In genomic region chr14:59564356-59564755, GRCh38 we compare ENCODE assay signal across 31 cellular contexts. TPM values are rescaled to one million over a fixed set of nuclear protein-coding genes. Genes with fewer than 3 reads are reported as not detected.
A peak's percentile ranks its signal among the peaks of the same experiment; 100 is the strongest.
DNase-seq lines count a peak whose midpoint lies in the region; ATAC-seq and TF ChIP-seq lines count a peak whose summit lies in the region.
"Had no signal": no experiment of that assay in that cellular context is flagged by ENCODE, and none has a peak within 500 bp of the region (broad histone marks: within the 10 kb centered on the region; RNA-seq: fewer than 3 reads in every experiment).

No MANE protein-coding gene starts in this region.

- no peaks in the 10 kb centered on the region for H3K9me3 Mint-ChIP-seq in nephron progenitor cell
- H3K9me3 Mint-ChIP-seq: activated CD4-positive, alpha-beta T cell treated with anti-CD3 and anti-CD28 coated beads, Interleukin-2, amount 10 ng/mL, durations not matched to agents 24 days and 14 days; activated naive CD8-positive, alpha-beta T cell treated with anti-CD3 and anti-CD28 coated beads for 36 hours; CD4-positive, alpha-beta memory T cell; HFFc6; stimulated activated memory B cell treated with anti-CD40 and anti-IgM and Interleukin-4, amounts not matched to agents 10 μg/mL and 1 μg/mL and 100 μg/mL, for 72 hours had no signal

- in situ Hi-C loops in G401 (cut with HindIII; ENCODE audit: low sequenced_read_pairs): no loop called here

- H3K27ac Mint-ChIP-seq in nephron progenitor cell: no peak overlapping the region
- H3K27ac Mint-ChIP-seq: activated CD4-positive, alpha-beta T cell treated with anti-CD3 and anti-CD28 coated beads, Interleukin-2, amount 10 ng/mL, durations not matched to agents 24 days and 14 days; activated naive CD8-positive, alpha-beta T cell treated with anti-CD3 and anti-CD28 coated beads for 36 hours; CD4-positive, alpha-beta memory T cell; HFFc6; stimulated activated memory B cell treated with anti-CD40 and anti-IgM and Interleukin-4, amounts not matched to agents 10 μg/mL and 1 μg/mL and 100 μg/mL, for 72 hours had no signal

- no peak for TF ChIP-seq CTCF in VCaP (conservative IDR thresholded peaks at IDR 0.05)
- TF ChIP-seq CTCF in nephron progenitor cell (IDR thresholded peaks at IDR 0.05): no peak

- peak overlapping the region; percentile 64 for H3K27ac ChIP-seq in VCaP
- H3K27ac ChIP-seq: gastroesophageal sphincter, KMS-11, SJSA1, suprapubic skin had no signal

- ATAC-seq in GM18498 (IDR thresholded peaks at IDR 0.05; ENCODE audit: unreplicated experiment) (no peak), GM18867 (IDR thresholded peaks at IDR 0.05; ENCODE audit: unreplicated experiment) (no peak)
- ATAC-seq: esophagus mucosa; gastroesophageal sphincter; GM12878; Panc1; stimulated activated memory B cell treated with anti-CD40 and anti-IgM and Interleukin-4, amounts not matched to agents 10 μg/mL and 1 μg/mL and 100 μg/mL, for 72 hours had no signal

- peaks cover 31% of the 10 kb centered on the region for H3K4me1 Mint-ChIP-seq in nephron progenitor cell
- H3K4me1 Mint-ChIP-seq: activated CD4-positive, alpha-beta T cell treated with anti-CD3 and anti-CD28 coated beads, Interleukin-2, amount 10 ng/mL, durations not matched to agents 24 days and 14 days; activated naive CD8-positive, alpha-beta T cell treated with anti-CD3 and anti-CD28 coated beads for 36 hours; CD4-positive, alpha-beta memory T cell; stimulated activated memory B cell treated with anti-CD40 and anti-IgM and Interleukin-4, amounts not matched to agents 10 μg/mL and 1 μg/mL and 100 μg/mL, for 72 hours had no signal

- no peaks in the 10 kb centered on the region for H3K36me3 Mint-ChIP-seq in nephron progenitor cell (ENCODE audit: low read depth)
- H3K36me3 Mint-ChIP-seq: activated naive CD8-positive, alpha-beta T cell treated with anti-CD3 and anti-CD28 coated beads for 36 hours; CD4-positive, alpha-beta memory T cell; stimulated activated memory B cell treated with anti-CD40 and anti-IgM and Interleukin-4, amounts not matched to agents 10 μg/mL and 1 μg/mL and 100 μg/mL, for 72 hours had no signal

- H3K4me3 Mint-ChIP-seq in nephron progenitor cell: peak overlapping the region; percentile 5
- H3K4me3 Mint-ChIP-seq: activated CD4-positive, alpha-beta T cell treated with anti-CD3 and anti-CD28 coated beads, Interleukin-2, amount 10 ng/mL, durations not matched to agents 24 days and 14 days; activated naive CD8-positive, alpha-beta T cell treated with anti-CD3 and anti-CD28 coated beads for 36 hours; CD4-positive, alpha-beta memory T cell; HFFc6; stimulated activated memory B cell treated with anti-CD40 and anti-IgM and Interleukin-4, amounts not matched to agents 10 μg/mL and 1 μg/mL and 100 μg/mL, for 72 hours had no signal

- DNase-seq in G401 (ENCODE audit: low spot score) (peak; percentile 90), NCI-H146 (lab: John Stamatoyannopoulos, UW) (peak; percentile 53), nephron progenitor cell (no peak), germinal center (ENCODE audit: low spot score) (no peak)
- DNase-seq: activated CD4-positive, alpha-beta T cell treated with anti-CD3 and anti-CD28 coated beads, Interleukin-2, amount 10 ng/mL, durations not matched to agents 24 days and 14 days; activated naive CD8-positive, alpha-beta T cell treated with anti-CD3 and anti-CD28 coated beads for 36 hours; CD4-positive, alpha-beta memory T cell; DMS53; effector CD8-positive, alpha-beta T cell; HFFc6; MV-4-11; NCI-H2081; NCI-H526 treated with DMSO at 0.1 percent for 48 hours; occipital lobe; stimulated activated CD4-positive, alpha-beta T cell treated with anti-CD3 and anti-CD28 coated beads, Interleukin-2, amount 100 ng/mL, for 24 hours had no signal

- peaks cover 2% of the 10 kb centered on the region for H3K27me3 Mint-ChIP-seq in nephron progenitor cell (ENCODE audit: low read depth, poor library complexity)

RNA-seq across cellular contexts. Expression of gene CCDC175, which starts 12.3 kb away (rescaled TPM):
- total RNA-seq in G401 (2014; rRNA removed; shearing (Covaris generic)): not detected in 2 replicates
- total RNA-seq: activated CD4-positive, alpha-beta T cell treated with anti-CD3 and anti-CD28 coated beads, Interleukin-2, amount 10 ng/mL, durations not matched to agents 24 days and 14 days; activated naive CD8-positive, alpha-beta T cell treated with anti-CD3 and anti-CD28 coated beads for 36 hours; astrocyte; CD4-positive, alpha-beta memory T cell; esophagus mucosa; gastroesophageal sphincter; GM12878; HFFc6; HT1080; kidney epithelial cell; lung microvascular endothelial cell; SJSA1; suprapubic skin; T-helper 1 cell treated with Interleukin-12 subunit alpha and Interleukin-12 subunit beta and Interleukin-4 antibody, amounts not matched to agents 30 ng/mL and 1 ng/mL, for 36 hours had no signal

Comparison
In these comparisons a context has a peak if more than half of its experiments do, and no peak if none do; other contexts are left out.
1. DNase-seq: peak in G401 (single experiment) and NCI-H146 (single experiment); none in nephron progenitor cell (single experiment) and germinal center (single experiment).